In genomic region chr6:69921611-69922010, GRCh38 we compare ENCODE assay signal across 1 cellular context. TPM values are rescaled to one million over a fixed set of nuclear protein-coding genes. Genes with fewer than 3 reads are reported as not detected.
"Had no signal": no experiment of that assay in that cellular context is flagged by ENCODE, and none has a peak within 500 bp of the region (broad histone marks: within the 10 kb centered on the region; RNA-seq: fewer than 3 reads in every experiment).

No MANE protein-coding gene starts in this region.

RNA-seq across cellular contexts. Expression of gene COL19A1, which starts 55.3 kb away (rescaled TPM):
- total RNA-seq: G401 had no signal
